8 cellular contexts compared by ENCODE assay signal in the genomic region with DNA sequence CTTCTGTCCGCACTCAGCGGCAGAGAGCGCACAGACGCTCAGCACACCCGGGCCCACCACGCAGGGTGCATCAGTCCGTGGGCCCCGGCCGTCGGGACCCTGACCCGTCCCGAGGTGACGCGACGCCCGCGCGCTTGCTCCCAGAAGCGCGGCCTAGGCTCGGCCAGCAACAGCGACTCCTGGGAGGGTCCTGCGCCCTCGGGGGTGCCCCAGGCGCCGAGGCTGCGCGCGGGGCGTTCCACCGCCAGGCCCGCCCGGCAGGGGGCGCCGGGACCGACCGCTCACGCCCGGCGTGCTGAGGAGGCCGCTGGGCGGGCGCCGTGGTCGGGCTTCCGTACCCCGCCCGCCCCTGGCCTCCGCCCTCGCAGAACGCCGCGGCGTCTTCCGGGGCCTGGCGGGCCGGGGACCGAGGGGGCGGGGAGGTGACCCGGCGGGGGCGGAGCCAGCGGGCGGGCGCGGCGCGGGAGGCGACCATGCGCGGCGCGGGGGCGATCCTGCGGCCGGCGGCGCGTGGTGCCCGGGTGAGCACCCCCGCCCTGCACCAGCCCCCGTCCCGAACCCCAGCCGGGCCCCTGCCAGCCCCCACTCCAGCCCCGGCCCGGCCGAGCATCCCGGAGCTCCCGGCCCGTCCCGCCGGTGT. TPM values are rescaled to one million over a fixed set of nuclear protein-coding genes. Genes with fewer than 3 reads are reported as not detected.
A peak's percentile ranks its signal among the peaks of the same experiment; 100 is the strongest.
DNase-seq lines count a peak whose midpoint lies in the region; ATAC-seq, FAIRE-seq and TF ChIP-seq lines count a peak whose summit lies in the region.

A gene with protein sequence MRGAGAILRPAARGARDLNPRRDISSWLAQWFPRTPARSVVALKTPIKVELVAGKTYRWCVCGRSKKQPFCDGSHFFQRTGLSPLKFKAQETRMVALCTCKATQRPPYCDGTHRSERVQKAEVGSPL (plus strand): TSS at position 456 of the 640 bp plus-strand sequence. CDS start 18 bp downstream, at position 474.

- CTCF ChIA-PET in A549 (lab: Yijun Ruan, JAX): interaction anchor here (0.7 to 5.6 kb wide), 22 partner anchors 10 to 423 kb away, joined by 3 to 56 read pairs (median 6); a partner anchor contains a TSS

- H3K4me3 ChIP-seq in A549: peak within 1 kb of the TSS; percentile 77

- POLR2A ChIA-PET in A549 (lab: Yijun Ruan, JAX): interaction anchor here (1.2 to 2.1 kb wide), 3 partner anchors 20 to 140 kb away, joined by 4 to 8 read pairs (median 4); a partner anchor contains a TSS

- peaks cover 4% of the 10 kb centered on the region for H3K36me3 Mint-ChIP-seq in chondrocyte (ENCODE audit: low read depth)

- TF ChIP-seq EP300 in A549 (IDR thresholded peaks at IDR 0.05): no peak

- ATAC-seq in A549: peak; percentile 77 to 79
- ATAC-seq in GM18505 (IDR thresholded peaks at IDR 0.05; ENCODE audit: unreplicated experiment): peak; percentile 67
- peak; percentile 70 for ATAC-seq in HG03064 (IDR thresholded peaks at IDR 0.05; ENCODE audit: low read depth, unreplicated experiment)

- TF ChIP-seq POLR2A in A549 (IDR thresholded peaks at IDR 0.05; ENCODE audit: low read length) (peak; percentile 59), GM18505 (IDR thresholded peaks at IDR 0.05; ENCODE audit: borderline replicate concordance, extremely low read depth, insufficient read depth, insufficient read length) (peak; percentile 51)

- DNase-seq in A549 (ENCODE audit: low read depth in 1 of 2, low spot score in 1 of 2) (peak; percentile 86 to 88), NCI-H226 (peak; percentile 83), chondrocyte (ENCODE audit: low spot score) (no peak), left kidney (ENCODE audit: low read depth, low spot score) (peak; percentile 94)
- DNase-seq in activated CD4-positive, alpha-beta T cell treated with anti-CD3 and anti-CD28 coated beads for 1 hour: peak; percentile 77
- peak; percentile 84 for DNase-seq in stimulated activated CD4-positive, alpha-beta T cell treated with anti-CD3 and anti-CD28 coated beads, Interleukin-1b, Interleukin-23, amount 100 ng/mL, for 48 hours

- FAIRE-seq in A549 (lab: Jason Lieb, UNC): no peak

- no peaks in the 10 kb centered on the region for H3K9me3 ChIP-seq in A549

- peak within 1 kb of the TSS; percentile 91 for H3K4me2 ChIP-seq in A549

- TF ChIP-seq CTCF in A549 (IDR thresholded peaks at IDR 0.05) (peak; percentile 98), chondrocyte (IDR thresholded peaks at IDR 0.05) (peak; percentile 83)

- H3K27ac ChIP-seq in A549: peak within 1 kb of the TSS; percentile 91 to 95

- H3K9me3 Mint-ChIP-seq in chondrocyte (ENCODE audit: low read depth): no peaks in the 10 kb centered on the region

- H3K27me3 Mint-ChIP-seq in chondrocyte (ENCODE audit: low read depth): no peaks in the 10 kb centered on the region

- WGBS in A549 (ENCODE audit: missing lambda C conversion rate): 4% methylated on average over 44 of the region's 92 CpGs

- TF ChIP-seq RAD21 in A549 (conservative IDR thresholded peaks at IDR 0.05 in 1 of 2, IDR thresholded peaks at IDR 0.05 in 1 of 2): peak; percentile 19 to 56; a peak in 4 of 5 replicates

- H3K4me1 ChIP-seq in A549: peaks cover 43% of the 10 kb centered on the region

- peak within 1 kb of the TSS; percentile 97 for H3K4me3 Mint-ChIP-seq in chondrocyte (ENCODE audit: unreplicated experiment)

- peaks cover 25% of the 10 kb centered on the region for H3K4me1 Mint-ChIP-seq in chondrocyte (ENCODE audit: low read depth)

- H3K27ac Mint-ChIP-seq in chondrocyte (ENCODE audit: unreplicated experiment): peak within 1 kb of the TSS; percentile 97

TF ChIP-seq in A549, 52 proteins besides CTCF, POLR2A, EP300 and RAD21 (continues in another document):
- TF ChIP-seq, protein P1, sequence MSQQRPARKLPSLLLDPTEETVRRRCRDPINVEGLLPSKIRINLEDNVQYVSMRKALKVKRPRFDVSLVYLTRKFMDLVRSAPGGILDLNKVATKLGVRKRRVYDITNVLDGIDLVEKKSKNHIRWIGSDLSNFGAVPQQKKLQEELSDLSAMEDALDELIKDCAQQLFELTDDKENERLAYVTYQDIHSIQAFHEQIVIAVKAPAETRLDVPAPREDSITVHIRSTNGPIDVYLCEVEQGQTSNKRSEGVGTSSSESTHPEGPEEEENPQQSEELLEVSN (IDR thresholded peaks at IDR 0.05; ENCODE audit: borderline replicate concordance, low read depth): no peak
- TF ChIP-seq HDAC2 (IDR thresholded peaks at IDR 0.05) (no peak), RCOR1 (IDR thresholded peaks at IDR 0.05; ENCODE audit: low read depth, low read length) (no peak), MYC (IDR thresholded peaks at IDR 0.05; ENCODE audit: borderline replicate concordance, low read length) (peak; percentile 67), HOXB5 (CRISPR knock-in tag; IDR thresholded peaks at IDR 0.05) (no peak), BHLHE40 (IDR thresholded peaks at IDR 0.05; ENCODE audit: low read depth, low read length) (no peak), POLR2AphosphoS2 (conservative IDR thresholded peaks at IDR 0.05; ENCODE audit: low read length) (no peak), CEBPB (IDR thresholded peaks at IDR 0.05) (no peak), ZNF302 (CRISPR knock-in tag; IDR thresholded peaks at IDR 0.05) (no peak), ZFP36 (IDR thresholded peaks at IDR 0.05; ENCODE audit: borderline replicate concordance, partially characterized antibody) (no peak), ZSCAN20 (CRISPR knock-in tag; IDR thresholded peaks at IDR 0.05) (no peak), RARB (CRISPR knock-in tag; IDR thresholded peaks at IDR 0.05) (no peak), CHD2 (IDR thresholded peaks at IDR 0.05; ENCODE audit: low read length, partially characterized antibody) (no peak), FOSL2 (IDR thresholded peaks at IDR 0.05) (no peak), FOSL2 (CRISPR knock-in tag; IDR thresholded peaks at IDR 0.05) (peak; percentile 39), EHF (CRISPR knock-in tag; IDR thresholded peaks at IDR 0.05) (0 out of 2 replicates have a peak, but pooled peaks have one; percentile 48), FOXS1 (CRISPR knock-in tag; IDR thresholded peaks at IDR 0.05) (no peak), CBX2 (IDR thresholded peaks at IDR 0.05; ENCODE audit: borderline replicate concordance, low read depth) (no peak), MAFK (IDR thresholded peaks at IDR 0.05; ENCODE audit: partially characterized antibody) (no peak), HOXA7 (CRISPR knock-in tag; IDR thresholded peaks at IDR 0.05) (no peak), JUNB (IDR thresholded peaks at IDR 0.05) (no peak), NFE2L2 (conservative IDR thresholded peaks at IDR 0.05; ENCODE audit: low read length) (no peak), NR3C1 (IDR thresholded peaks at IDR 0.05) (no peak), RFX5 (IDR thresholded peaks at IDR 0.05) (no peak), HEYL (CRISPR knock-in tag; IDR thresholded peaks at IDR 0.05) (no peak), FOSB (CRISPR knock-in tag; IDR thresholded peaks at IDR 0.05) (no peak), CBX8 (IDR thresholded peaks at IDR 0.05) (no peak), ESRRA (IDR thresholded peaks at IDR 0.05; ENCODE audit: borderline replicate concordance, low read length) (no peak)
- TF ChIP-seq, protein P2, sequence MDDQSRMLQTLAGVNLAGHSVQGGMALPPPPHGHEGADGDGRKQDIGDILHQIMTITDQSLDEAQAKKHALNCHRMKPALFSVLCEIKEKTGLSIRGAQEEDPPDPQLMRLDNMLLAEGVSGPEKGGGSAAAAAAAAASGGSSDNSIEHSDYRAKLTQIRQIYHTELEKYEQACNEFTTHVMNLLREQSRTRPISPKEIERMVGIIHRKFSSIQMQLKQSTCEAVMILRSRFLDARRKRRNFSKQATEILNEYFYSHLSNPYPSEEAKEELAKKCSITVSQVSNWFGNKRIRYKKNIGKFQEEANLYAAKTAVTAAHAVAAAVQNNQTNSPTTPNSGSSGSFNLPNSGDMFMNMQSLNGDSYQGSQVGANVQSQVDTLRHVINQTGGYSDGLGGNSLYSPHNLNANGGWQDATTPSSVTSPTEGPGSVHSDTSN (IDR thresholded peaks at IDR 0.05): peak; percentile 48; the same call in 1 of the 2 replicates
- TF ChIP-seq, protein P3, sequence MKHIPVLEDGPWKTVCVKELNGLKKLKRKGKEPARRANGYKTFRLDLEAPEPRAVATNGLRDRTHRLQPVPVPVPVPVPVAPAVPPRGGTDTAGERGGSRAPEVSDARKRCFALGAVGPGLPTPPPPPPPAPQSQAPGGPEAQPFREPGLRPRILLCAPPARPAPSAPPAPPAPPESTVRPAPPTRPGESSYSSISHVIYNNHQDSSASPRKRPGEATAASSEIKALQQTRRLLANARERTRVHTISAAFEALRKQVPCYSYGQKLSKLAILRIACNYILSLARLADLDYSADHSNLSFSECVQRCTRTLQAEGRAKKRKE (CRISPR knock-in tag; IDR thresholded peaks at IDR 0.05; ENCODE audit: low read depth): no peak
- TF ChIP-seq, protein P4, sequence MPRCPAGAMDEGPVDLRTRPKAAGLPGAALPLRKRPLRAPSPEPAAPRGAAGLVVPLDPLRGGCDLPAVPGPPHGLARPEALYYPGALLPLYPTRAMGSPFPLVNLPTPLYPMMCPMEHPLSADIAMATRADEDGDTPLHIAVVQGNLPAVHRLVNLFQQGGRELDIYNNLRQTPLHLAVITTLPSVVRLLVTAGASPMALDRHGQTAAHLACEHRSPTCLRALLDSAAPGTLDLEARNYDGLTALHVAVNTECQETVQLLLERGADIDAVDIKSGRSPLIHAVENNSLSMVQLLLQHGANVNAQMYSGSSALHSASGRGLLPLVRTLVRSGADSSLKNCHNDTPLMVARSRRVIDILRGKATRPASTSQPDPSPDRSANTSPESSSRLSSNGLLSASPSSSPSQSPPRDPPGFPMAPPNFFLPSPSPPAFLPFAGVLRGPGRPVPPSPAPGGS (IDR thresholded peaks at IDR 0.05): peak; percentile 40; the same call in 2 of the 3 replicates
- TF ChIP-seq, protein P5, sequence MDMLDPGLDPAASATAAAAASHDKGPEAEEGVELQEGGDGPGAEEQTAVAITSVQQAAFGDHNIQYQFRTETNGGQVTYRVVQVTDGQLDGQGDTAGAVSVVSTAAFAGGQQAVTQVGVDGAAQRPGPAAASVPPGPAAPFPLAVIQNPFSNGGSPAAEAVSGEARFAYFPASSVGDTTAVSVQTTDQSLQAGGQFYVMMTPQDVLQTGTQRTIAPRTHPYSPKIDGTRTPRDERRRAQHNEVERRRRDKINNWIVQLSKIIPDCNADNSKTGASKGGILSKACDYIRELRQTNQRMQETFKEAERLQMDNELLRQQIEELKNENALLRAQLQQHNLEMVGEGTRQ (IDR thresholded peaks at IDR 0.05): no peak

RNA-seq across cellular contexts. Expression of the gene that starts here (rescaled TPM):
- polyA plus RNA-seq in A549 (2011; rRNA removed): 24.5 and 32.6 TPM in 2 replicates
- 41.3 and 55.7 TPM in 2 replicates for polyA plus RNA-seq in A549 (2012; cell fraction: cytosol; rRNA removed)
- 21.1 and 28.7 TPM in 2 replicates for polyA plus RNA-seq in A549 (2012; cell fraction: nucleus; rRNA removed)
- 33.0 to 35.4 TPM (median 34.3 TPM) in 3 replicates for polyA plus RNA-seq in A549 (2017; fragmentation: RNase III; extraction: RNeasy Plus Mini Kit Qiagen cat#74134 plus additional on column Dnase treatment)
- polyA minus RNA-seq in A549 (2011; rRNA and poly(A)+ RNA removed): 12.7 and 18.5 TPM in 2 replicates
- 17.2 to 18.4 TPM (median 17.9 TPM) in 3 replicates for total RNA-seq in chondrocyte
